Comparison of ENCODE assay signal across 1 cellular context in genomic region chr4:128639586-128640270, GRCh38.
TF ChIP-seq lines count a peak whose summit lies in the region.

No MANE protein-coding gene starts in this region.

TF ChIP-seq in SK-N-SH, 30 proteins besides CTCF, POLR2A, EP300 and RAD21 (continued from another document):
- TF ChIP-seq REST (IDR thresholded peaks at IDR 0.05; ENCODE audit: low read depth, low read length) (no peak), PBX3 (IDR thresholded peaks at IDR 0.05) (no peak), ZBTB33 (IDR thresholded peaks at IDR 0.05; ENCODE audit: borderline replicate concordance, low read depth) (no peak), USF1 (IDR thresholded peaks at IDR 0.05; ENCODE audit: borderline replicate concordance, low read depth) (no peak), RFX5 (IDR thresholded peaks at IDR 0.05; ENCODE audit: low read length) (no peak), RXRA (IDR thresholded peaks at IDR 0.05; ENCODE audit: borderline replicate concordance, low read depth) (no peak), SMC3 (IDR thresholded peaks at IDR 0.05; ENCODE audit: low read depth, low read length) (no peak), GABPA (IDR thresholded peaks at IDR 0.05; ENCODE audit: low read depth) (no peak), TEAD4 (IDR thresholded peaks at IDR 0.05; ENCODE audit: borderline replicate concordance, insufficient read depth) (no peak), JUND (IDR thresholded peaks at IDR 0.05) (no peak), MAX (IDR thresholded peaks at IDR 0.05; ENCODE audit: low read depth) (no peak), ELF1 (IDR thresholded peaks at IDR 0.05) (no peak), POLR2AphosphoS5 (IDR thresholded peaks at IDR 0.05; ENCODE audit: low read depth, low read length) (no peak)
